9 cellular contexts compared by ENCODE assay signal in genomic region chr19:31316201-31316951, GRCh38. TPM values are rescaled to one million over a fixed set of nuclear protein-coding genes. Genes with fewer than 3 reads are reported as not detected.
DNase-seq lines count a peak whose midpoint lies in the region; ATAC-seq, FAIRE-seq and TF ChIP-seq lines count a peak whose summit lies in the region.
"Had no signal": no experiment of that assay in that cellular context is flagged by ENCODE, and none has a peak within 500 bp of the region (broad histone marks: within the 10 kb centered on the region; RNA-seq: fewer than 3 reads in every experiment).

No MANE protein-coding gene starts in this region.

- ATAC-seq in upper lobe of left lung (ENCODE audit: low FRiP score in 2 of 2), result peak in 1 of 2 donors; percentile 78

- TF ChIP-seq POLR2A in upper lobe of left lung (IDR thresholded peaks at IDR 0.05), result no peak

- H3K9me3 ChIP-seq in duodenal mucosa (ENCODE audit: control insufficient read depth in 1 of 2, low read length in 2 of 2) (no peaks in the 10 kb centered on the region), upper lobe of left lung (no peaks in the 10 kb centered on the region)

- H3K27me3 ChIP-seq in duodenal mucosa (ENCODE audit: control insufficient read depth in 1 of 2, insufficient read depth in 2 of 2, low read length in 2 of 2) (no peaks in the 10 kb centered on the region), upper lobe of left lung (no peaks in the 10 kb centered on the region)
- H3K27me3 ChIP-seq: brain microvascular endothelial cell had no signal

- WGBS in upper lobe of left lung, 2 donors, result 37 to 48% methylated on average over 12 of the region's 12 CpGs

- H3K36me3 ChIP-seq in duodenal mucosa (ENCODE audit: control insufficient read depth in 1 of 2, insufficient read depth in 2 of 2, low read length in 2 of 2) (no peaks in the 10 kb centered on the region), upper lobe of left lung (no peaks in the 10 kb centered on the region)
- H3K36me3 ChIP-seq: brain microvascular endothelial cell had no signal

- H3K4me3 ChIP-seq in duodenal mucosa (ENCODE audit: low read depth in 1 of 2, low read length in 2 of 2) (no peak overlapping the region), upper lobe of left lung (no peak overlapping the region)

- peaks cover 0 to 7% of the 10 kb centered on the region in 2 donors for H3K4me1 ChIP-seq in duodenal mucosa (ENCODE audit: control insufficient read depth in 1 of 2, insufficient read depth in 2 of 2, low read length in 2 of 2)
- peaks cover 0 to 17% (median 8%) of the 10 kb centered on the region in 4 donors for H3K4me1 ChIP-seq in upper lobe of left lung

- FAIRE-seq in D721Med (lab: Jason Lieb, UNC), result no peak

- no peak for TF ChIP-seq CTCF in upper lobe of left lung (IDR thresholded peaks at IDR 0.05)
- TF ChIP-seq CTCF in GM20000 (IDR thresholded peaks at IDR 0.05; ENCODE audit: extremely low read depth, missing control alignments), result no peak
- no peak for TF ChIP-seq CTCF in D721Med (IDR thresholded peaks at IDR 0.05; ENCODE audit: insufficient read depth, missing control alignments)

- no peak for TF ChIP-seq EP300 in upper lobe of left lung (IDR thresholded peaks at IDR 0.05)

- H3K27ac ChIP-seq in duodenal mucosa (ENCODE audit: low read depth, low read length) (peak overlapping the region; percentile 23), upper lobe of left lung (peak overlapping the region in 3 of 4 donors; percentile 36 to 43 (median 39))
- H3K27ac ChIP-seq: brain microvascular endothelial cell had no signal

- no peak overlapping the region for H3K9ac ChIP-seq in duodenal mucosa (ENCODE audit: low read depth in 1 of 2, low read length in 2 of 2)

- DNase-seq in MV-4-11 (lab: John Stamatoyannopoulos, UW) (peak; percentile 90), mesenteric fat pad (ENCODE audit: low spot score) (peak; percentile 64), upper lobe of left lung (peak in 1 of 2 donors; percentile 35), GM20000 (ENCODE audit: low spot score) (no peak), EL (no peak), D721Med (ENCODE audit: insufficient read length, low spot score) (no peak)
- DNase-seq: brain microvascular endothelial cell, NCI-H2029 treated with DMSO at 0.1 percent for 48 hours had no signal

RNA-seq across cellular contexts. Expression of gene TSHZ3, which starts 32.9 kb away (rescaled TPM):
- 12.6 TPM for total RNA-seq in mesenteric fat pad
- total RNA-seq in upper lobe of left lung, result 10 to 100 TPM in 1 of 6 donors, 1 to 10 TPM in 5; 2.9 to 10.1 (median 6.3) TPM

Comparison
In these comparisons a context has a peak if more than half of its experiments do, and no peak if none do; other contexts are left out.
1. DNase-seq: peak in MV-4-11 (single experiment) and mesenteric fat pad (single experiment); none in GM20000 (single experiment), EL (single experiment) and D721Med (single experiment).